Comparison of ENCODE assay signal across 37 cellular contexts in genomic region chr14:101689039-101689501, GRCh38.
"Had no signal": no experiment of that assay in that cellular context is flagged by ENCODE, and none has a peak within 500 bp of the region (broad histone marks: within the 10 kb centered on the region; RNA-seq: fewer than 3 reads in every experiment).

No MANE protein-coding gene starts in this region.

- H3K27ac Mint-ChIP-seq: activated CD4-positive, alpha-beta memory T cell treated with anti-CD3 and anti-CD28 coated beads, Interleukin-2, amount 10 ng/mL, durations not matched to agents 7 days and 5 days; activated CD4-positive, alpha-beta T cell treated with anti-CD3 and anti-CD28 coated beads for 36 hours; activated CD4-positive, alpha-beta T cell treated with anti-CD3 and anti-CD28 coated beads, Interleukin-2, amount 10 ng/mL, durations not matched to agents 7 days and 5 days; activated CD8-positive, alpha-beta memory T cell treated with anti-CD3 and anti-CD28 coated beads, Interleukin-2, amount 10 ng/mL, durations not matched to agents 7 days and 5 days; activated CD8-positive, alpha-beta T cell treated with anti-CD3 and anti-CD28 coated beads, Interleukin-2, amount 10 ng/mL, durations not matched to agents 7 days and 5 days; activated naive CD4-positive, alpha-beta T cell treated with anti-CD3 and anti-CD28 coated beads, Interleukin-2, amount 10 ng/mL, durations not matched to agents 7 days and 5 days; activated naive CD4-positive, alpha-beta T cell treated with anti-CD3 and anti-CD28 coated beads, Interleukin-2, amount 50 U/mL, for 24 hours; activated naive CD8-positive, alpha-beta T cell; activated naive CD8-positive, alpha-beta T cell treated with anti-CD3 and anti-CD28 coated beads, Interleukin-2, amount 10 ng/mL, durations not matched to agents 7 days and 5 days; activated naive CD8-positive, alpha-beta T cell treated with anti-CD3 and anti-CD28 coated beads, Interleukin-2, amount 50 U/mL, for 24 hours; activated T-cell treated with anti-CD3 and anti-CD28 coated beads, Interleukin-2, amount 50 U/mL, for 24 hours; activated T-helper 2 cell treated with anti-CD3 and anti-CD28 coated beads, Interferon-gamma antibody, Interleukin-2, Interleukin-4, amounts not matched to agents 10 μg/mL and 5 μg/mL and 100 μg/mL, durations not matched to agents 14 hours and 24 hours and 36 hours; brain; T-helper 1 cell treated with Interleukin-12 subunit alpha and Interleukin-12 subunit beta and Interleukin-4 antibody, amounts not matched to agents 30 μg/mL and 1 μg/mL, for 36 hours; T-helper 2 cell treated with Interferon-gamma antibody and Interleukin-4, amounts not matched to agents 5 μg/mL and 100 μg/mL, for 36 hours had no signal

- H3K9me3 Mint-ChIP-seq: activated CD4-positive, alpha-beta memory T cell treated with anti-CD3 and anti-CD28 coated beads, Interleukin-2, amount 10 ng/mL, durations not matched to agents 7 days and 5 days; activated CD4-positive, alpha-beta T cell treated with anti-CD3 and anti-CD28 coated beads, Interleukin-2, amount 10 ng/mL, durations not matched to agents 7 days and 5 days; activated naive CD4-positive, alpha-beta T cell treated with anti-CD3 and anti-CD28 coated beads, Interleukin-2, amount 10 ng/mL, durations not matched to agents 7 days and 5 days; activated naive CD4-positive, alpha-beta T cell treated with anti-CD3 and anti-CD28 coated beads, Interleukin-2, amount 50 U/mL, for 24 hours; activated naive CD8-positive, alpha-beta T cell treated with anti-CD3 and anti-CD28 coated beads, Interleukin-2, amount 10 ng/mL, durations not matched to agents 7 days and 5 days; activated naive CD8-positive, alpha-beta T cell treated with anti-CD3 and anti-CD28 coated beads, Interleukin-2, amount 50 U/mL, for 24 hours; activated T-cell treated with anti-CD3 and anti-CD28 coated beads, Interleukin-2, amount 50 U/mL, for 24 hours; activated T-helper 2 cell treated with anti-CD3 and anti-CD28 coated beads, Interferon-gamma antibody, Interleukin-2, Interleukin-4, amounts not matched to agents 10 μg/mL and 5 μg/mL and 100 μg/mL, durations not matched to agents 14 hours and 24 hours and 36 hours; brain; central memory CD8-positive, alpha-beta T cell; T-helper 1 cell treated with Interleukin-12 subunit alpha and Interleukin-12 subunit beta and Interleukin-4 antibody, amounts not matched to agents 30 μg/mL and 1 μg/mL, for 36 hours; T-helper 2 cell treated with Interferon-gamma antibody and Interleukin-4, amounts not matched to agents 5 μg/mL and 100 μg/mL, for 36 hours had no signal

- H3K4me3 Mint-ChIP-seq: activated CD4-positive, alpha-beta memory T cell treated with anti-CD3 and anti-CD28 coated beads, Interleukin-2, amount 10 ng/mL, durations not matched to agents 7 days and 5 days; activated CD4-positive, alpha-beta T cell treated with anti-CD3 and anti-CD28 coated beads for 36 hours; activated CD4-positive, alpha-beta T cell treated with anti-CD3 and anti-CD28 coated beads, Interleukin-2, amount 10 ng/mL, durations not matched to agents 7 days and 5 days; activated CD8-positive, alpha-beta memory T cell treated with anti-CD3 and anti-CD28 coated beads, Interleukin-2, amount 10 ng/mL, durations not matched to agents 7 days and 5 days; activated CD8-positive, alpha-beta T cell treated with anti-CD3 and anti-CD28 coated beads, Interleukin-2, amount 10 ng/mL, durations not matched to agents 7 days and 5 days; activated naive CD4-positive, alpha-beta T cell treated with anti-CD3 and anti-CD28 coated beads, Interleukin-2, amount 10 ng/mL, durations not matched to agents 7 days and 5 days; activated naive CD4-positive, alpha-beta T cell treated with anti-CD3 and anti-CD28 coated beads, Interleukin-2, amount 50 U/mL, for 24 hours; activated naive CD8-positive, alpha-beta T cell; activated naive CD8-positive, alpha-beta T cell treated with anti-CD3 and anti-CD28 coated beads, Interleukin-2, amount 10 ng/mL, durations not matched to agents 7 days and 5 days; activated naive CD8-positive, alpha-beta T cell treated with anti-CD3 and anti-CD28 coated beads, Interleukin-2, amount 50 U/mL, for 24 hours; activated T-cell treated with anti-CD3 and anti-CD28 coated beads, Interleukin-2, amount 50 U/mL, for 24 hours; brain; central memory CD8-positive, alpha-beta T cell; T-helper 1 cell treated with Interleukin-12 subunit alpha and Interleukin-12 subunit beta and Interleukin-4 antibody, amounts not matched to agents 30 μg/mL and 1 μg/mL, for 36 hours; T-helper 2 cell treated with Interferon-gamma antibody and Interleukin-4, amounts not matched to agents 5 μg/mL and 100 μg/mL, for 36 hours had no signal

- H3K4me1 Mint-ChIP-seq: activated CD4-positive, alpha-beta memory T cell treated with anti-CD3 and anti-CD28 coated beads, Interleukin-2, amount 10 ng/mL, durations not matched to agents 7 days and 5 days; activated CD4-positive, alpha-beta T cell treated with anti-CD3 and anti-CD28 coated beads for 36 hours; activated CD4-positive, alpha-beta T cell treated with anti-CD3 and anti-CD28 coated beads, Interleukin-2, amount 10 ng/mL, durations not matched to agents 7 days and 5 days; activated CD8-positive, alpha-beta memory T cell treated with anti-CD3 and anti-CD28 coated beads, Interleukin-2, amount 10 ng/mL, durations not matched to agents 7 days and 5 days; activated naive CD4-positive, alpha-beta T cell treated with anti-CD3 and anti-CD28 coated beads, Interleukin-2, amount 10 ng/mL, durations not matched to agents 7 days and 5 days; activated naive CD4-positive, alpha-beta T cell treated with anti-CD3 and anti-CD28 coated beads, Interleukin-2, amount 50 U/mL, for 24 hours; activated naive CD8-positive, alpha-beta T cell treated with anti-CD3 and anti-CD28 coated beads, Interleukin-2, amount 10 ng/mL, durations not matched to agents 7 days and 5 days; activated naive CD8-positive, alpha-beta T cell treated with anti-CD3 and anti-CD28 coated beads, Interleukin-2, amount 50 U/mL, for 24 hours; brain; central memory CD8-positive, alpha-beta T cell had no signal

- H3K27me3 Mint-ChIP-seq: central memory CD8-positive, alpha-beta T cell had no signal

- ATAC-seq: activated CD4-positive, alpha-beta T cell treated with anti-CD3 and anti-CD28 coated beads for 36 hours; activated CD4-positive, CD25-positive, alpha-beta regulatory T cell treated with anti-CD3 and anti-CD28 coated beads, Interleukin-2, amount 50 U/mL, for 24 hours; activated CD8-positive, alpha-beta memory T cell treated with anti-CD3 and anti-CD28 coated beads, Interleukin-2, amount 10 ng/mL, durations not matched to agents 7 days and 5 days; activated CD8-positive, alpha-beta T cell treated with anti-CD3 and anti-CD28 coated beads, Interleukin-2, amount 10 ng/mL, durations not matched to agents 7 days and 5 days; activated naive CD8-positive, alpha-beta T cell treated with anti-CD3 and anti-CD28 coated beads, Interleukin-2, amount 50 U/mL, for 24 hours had no signal

- H3K36me3 Mint-ChIP-seq: activated CD8-positive, alpha-beta memory T cell treated with anti-CD3 and anti-CD28 coated beads, Interleukin-2, amount 10 ng/mL, durations not matched to agents 7 days and 5 days; activated naive CD4-positive, alpha-beta T cell treated with anti-CD3 and anti-CD28 coated beads, Interleukin-2, amount 10 ng/mL, durations not matched to agents 7 days and 5 days; activated naive CD4-positive, alpha-beta T cell treated with anti-CD3 and anti-CD28 coated beads, Interleukin-2, amount 50 U/mL, for 24 hours; activated naive CD8-positive, alpha-beta T cell; activated naive CD8-positive, alpha-beta T cell treated with anti-CD3 and anti-CD28 coated beads, Interleukin-2, amount 10 ng/mL, durations not matched to agents 7 days and 5 days; brain had no signal

- H3K9me3 ChIP-seq: ascending aorta had no signal

- H3K4me3 ChIP-seq: ascending aorta, cardiac muscle cell had no signal

- H3K36me3 ChIP-seq: ascending aorta, cardiac muscle cell had no signal

- DNase-seq: activated CD4-positive, alpha-beta memory T cell treated with anti-CD3 and anti-CD28 coated beads, Interleukin-2, amount 10 ng/mL, durations not matched to agents 7 days and 5 days; activated CD4-positive, alpha-beta T cell treated with anti-CD3 and anti-CD28 coated beads for 1 hour; activated CD4-positive, alpha-beta T cell treated with anti-CD3 and anti-CD28 coated beads for 36 hours; activated CD4-positive, alpha-beta T cell treated with anti-CD3 and anti-CD28 coated beads for 48 hours; activated CD4-positive, alpha-beta T cell treated with anti-CD3 and anti-CD28 coated beads, Interleukin-2, amount 10 ng/mL, durations not matched to agents 7 days and 5 days; activated CD4-positive, alpha-beta T cell treated with anti-CD3 and anti-CD28 coated beads, Interleukin-2, amount 50 U/mL, for 48 hours; activated CD4-positive, CD25-positive, alpha-beta regulatory T cell; activated CD8-positive, alpha-beta memory T cell treated with anti-CD3 and anti-CD28 coated beads for 24 hours; activated CD8-positive, alpha-beta memory T cell treated with anti-CD3 and anti-CD28 coated beads, Interleukin-2, amount 10 ng/mL, durations not matched to agents 7 days and 5 days; activated CD8-positive, alpha-beta memory T cell treated with anti-CD3 and anti-CD28 coated beads, Interleukin-2, amount 50 U/mL, for 48 hours; activated CD8-positive, alpha-beta T cell treated with anti-CD3 and anti-CD28 coated beads, Interleukin-2, amount 10 ng/mL, durations not matched to agents 7 days and 5 days; activated effector memory CD4-positive, alpha-beta T cell treated with Interleukin-2 at 50 U/mL for 16 hours; activated gamma-delta T cell; activated naive CD4-positive, alpha-beta T cell treated with anti-CD3 and anti-CD28 coated beads, Interleukin-2, amount 10 ng/mL, durations not matched to agents 7 days and 5 days; activated naive CD4-positive, alpha-beta T cell treated with Interleukin-2 at 50 U/mL for 16 hours; activated naive CD8-positive, alpha-beta T cell treated with anti-CD3 and anti-CD28 coated beads, Interleukin-2, amount 10 ng/mL, durations not matched to agents 7 days and 5 days; activated naive CD8-positive, alpha-beta T cell treated with anti-CD3 and anti-CD28 coated beads, Interleukin-2, amount 50 U/mL, for 24 hours; activated T-cell treated with anti-CD3 and anti-CD28 coated beads, Interleukin-2, amount 50 U/mL, for 24 hours; activated T-cell treated with anti-CD3 and anti-CD28 coated beads, Interleukin-2, amount 50 U/mL, for 48 hours; amygdala; anterior cingulate cortex; caudate nucleus; cerebellar nuclear complex; T-helper 1 cell; T-helper 2 cell; T-helper 9 cell had no signal

- H3K27me3 ChIP-seq: ascending aorta had no signal

- H3K27ac ChIP-seq: ascending aorta, cardiac muscle cell, VCaP had no signal

- H3K4me1 ChIP-seq: ascending aorta had no signal
